In genomic region chr2:84969511-84970265, GRCh38 we compare ENCODE assay signal across 8 cellular contexts. TPM values are rescaled to one million over a fixed set of nuclear protein-coding genes. Genes with fewer than 3 reads are reported as not detected.
DNase-seq lines count a peak whose midpoint lies in the region; ATAC-seq and TF ChIP-seq lines count a peak whose summit lies in the region.

No MANE protein-coding gene starts in this region.

- peaks cover 19% of the 10 kb centered on the region for H3K4me1 ChIP-seq in cardiac muscle cell (ENCODE audit: low read depth)
- peaks cover 34% of the 10 kb centered on the region for H3K4me1 ChIP-seq in SJSA1 (replicated peaks)

- ATAC-seq in left ventricle myocardium superior (no peak), memory B cell (ENCODE audit: low read depth) (peak; percentile 12), GM21526 (IDR thresholded peaks at IDR 0.05; ENCODE audit: low FRiP score, unreplicated experiment) (no peak)

- no peak for TF ChIP-seq CTCF in cardiac muscle cell (IDR thresholded peaks at IDR 0.05; ENCODE audit: low read depth, low read length)
- no peak for TF ChIP-seq CTCF in type B pancreatic cell (conservative IDR thresholded peaks at IDR 0.05)

- no peaks in the 10 kb centered on the region for H3K27me3 ChIP-seq in cardiac muscle cell
- no peaks in the 10 kb centered on the region for H3K27me3 ChIP-seq in SJSA1 (replicated peaks)

- H3K36me3 ChIP-seq in cardiac muscle cell (no peaks in the 10 kb centered on the region), SJSA1 (peaks cover 65% of the 10 kb centered on the region)

- peak overlapping the region; percentile 71 for H3K4me3 ChIP-seq in cardiac muscle cell
- peak overlapping the region; percentile 94 for H3K4me3 ChIP-seq in SJSA1

- H3K4me1 Mint-ChIP-seq in memory B cell (peaks cover 37% of the 10 kb centered on the region), type B pancreatic cell (ENCODE audit: unreplicated experiment) (peaks cover 29% of the 10 kb centered on the region)

- intact Hi-C loops in left ventricle myocardium superior (cut with micrococcal nuclease): no loop called here

- H3K27ac ChIP-seq in cardiac muscle cell (peak overlapping the region; percentile 100), SJSA1 (peak overlapping the region; percentile 90)

- H3K9me3 ChIP-seq in cardiac muscle cell (ENCODE audit: low read depth) (no peaks in the 10 kb centered on the region), SJSA1 (replicated peaks) (0 out of 2 replicates have a peak, but pooled peaks cover 3% of the 10 kb centered on the region)

- H3K27me3 Mint-ChIP-seq in memory B cell (no peaks in the 10 kb centered on the region), type B pancreatic cell (no peaks in the 10 kb centered on the region)

- H3K36me3 Mint-ChIP-seq in memory B cell: peaks cover 12% of the 10 kb centered on the region
- peaks cover 15% of the 10 kb centered on the region for H3K36me3 Mint-ChIP-seq in type B pancreatic cell

- H3K9me3 Mint-ChIP-seq in memory B cell (no peaks in the 10 kb centered on the region), type B pancreatic cell (no peaks in the 10 kb centered on the region)

- peak overlapping the region; percentile 98 for H3K27ac Mint-ChIP-seq in memory B cell
- peak overlapping the region; percentile 95 for H3K27ac Mint-ChIP-seq in type B pancreatic cell

- peak overlapping the region; percentile 97 for H3K4me3 Mint-ChIP-seq in memory B cell
- peak overlapping the region; percentile 93 for H3K4me3 Mint-ChIP-seq in type B pancreatic cell

- DNase-seq in cardiac muscle cell (ENCODE audit: low read depth in 1 of 2, low spot score in 1 of 2) (peak; percentile 34 to 46), left ventricle myocardium superior (no peak), SJSA1 (ENCODE audit: low read depth in 1 of 2, low spot score in 2 of 2) (peak in 1 of 2 experiments; percentile 43), cerebellum (ENCODE audit: low spot score) (peak; percentile 27), memory B cell (ENCODE audit: low spot score in 2 of 2) (peak; percentile 16 to 51), type B pancreatic cell (ENCODE audit: extremely low spot score, unreplicated experiment) (no peak), EL (no peak)

RNA-seq across cellular contexts. Expression of gene KCMF1, which starts 1.3 kb away (rescaled TPM):
- total RNA-seq in cardiac muscle cell (25.5 and 30.7 TPM in 2 replicates), left ventricle myocardium superior (94.3 TPM), cerebellum (32.4 TPM), type B pancreatic cell (ENCODE audit: low replicate concordance) (61.4 and 62.2 TPM in 2 replicates)
- 47.8 and 62.6 TPM in 2 replicates for polyA plus RNA-seq in cardiac muscle cell
- 60.9 and 117 TPM in 2 replicates for total RNA-seq in SJSA1 (2014; rRNA removed; shearing (Covaris generic))

Comparison
In these comparisons a context has a peak if more than half of its experiments do, and no peak if none do; other contexts are left out.
1. DNase-seq: peak in cardiac muscle cell (2 of 2), cerebellum (single experiment) and memory B cell (2 of 2); none in left ventricle myocardium superior (single experiment), type B pancreatic cell (single experiment) and EL (single experiment).